In genomic region chr7:134189559-134189958, GRCh38 we compare ENCODE assay signal across 22 cellular contexts.
"Had no signal": no experiment of that assay in that cellular context is flagged by ENCODE, and none has a peak within 500 bp of the region (broad histone marks: within the 10 kb centered on the region; RNA-seq: fewer than 3 reads in every experiment).

No MANE protein-coding gene starts in this region.

- ATAC-seq: T-cell had no signal

- H3K9me2 ChIP-seq: SK-N-SH had no signal

- H3K4me3 Mint-ChIP-seq: T-cell had no signal

- H3K36me3 ChIP-seq: SJSA1 had no signal

- H3K4me3 ChIP-seq: SJSA1 had no signal

- FAIRE-seq: RCC 7860 had no signal

- H3K9me3 Mint-ChIP-seq: T-cell had no signal

- H3K4me1 ChIP-seq: SJSA1 had no signal

- DNase-seq: KBM-7, MV-4-11, NCI-H1048, NCI-H1105, NCI-H1417, NCI-H1436 treated with DMSO at 0.1 percent for 48 hours, NCI-H1694, NCI-H1930, NCI-H2081, NCI-H2107, NCI-H2227 treated with DMSO at 0.1 percent for 48 hours, NCI-H524 treated with DMSO at 0.1 percent for 48 hours, NCI-H69, NCI-H774, Right ventricle myocardium superior, RPMI8226, SIG-M5, SK-N-SH, SW 1271, T-cell had no signal

- H3K4me1 Mint-ChIP-seq: T-cell had no signal

- H3K9ac ChIP-seq: SK-N-SH had no signal

- H3K36me3 Mint-ChIP-seq: T-cell had no signal

- H3K27ac ChIP-seq: SJSA1 had no signal

- H3K27ac Mint-ChIP-seq: T-cell had no signal

- H3K4me2 ChIP-seq: SK-N-SH had no signal

- H3K9me3 ChIP-seq: SJSA1, SK-N-SH had no signal

- H3K27me3 ChIP-seq: SJSA1 had no signal
